Comparison of ENCODE assay signal across 29 cellular contexts in genomic region chr22:20192293-20192971, GRCh38. TPM values are rescaled to one million over a fixed set of nuclear protein-coding genes. Genes with fewer than 3 reads are reported as not detected.
A peak's percentile ranks its signal among the peaks of the same experiment; 100 is the strongest.
DNase-seq lines count a peak whose midpoint lies in the region; ATAC-seq, FAIRE-seq and TF ChIP-seq lines count a peak whose summit lies in the region.
"Had no signal": no experiment of that assay in that cellular context is flagged by ENCODE, and none has a peak within 500 bp of the region (broad histone marks: within the 10 kb centered on the region; RNA-seq: fewer than 3 reads in every experiment).

No MANE protein-coding gene starts in this region.

- no peak overlapping the region for H3K27ac ChIP-seq in A549
- H3K27ac ChIP-seq in BLaER1 treated with 17β-estradiol and CSF1 and Interleukin-3, amounts not matched to agents 10 nM and 100 nM, result peak overlapping the region in 1 of 11 experiments; percentile 23; a peak in 1 of 22 replicates
- no peak overlapping the region for H3K27ac ChIP-seq in K562 (ENCODE audit: extremely low read depth, low read depth, low read length)
- H3K27ac ChIP-seq in neuronal stem cell (replicated peaks; ENCODE audit: low read length), result no peak overlapping the region
- no peak overlapping the region for H3K27ac ChIP-seq in breast epithelium
- H3K27ac ChIP-seq: 22Rv1 had no signal

- FAIRE-seq in A549 (lab: Jason Lieb, UNC), result no peak
- no peak for FAIRE-seq in K562 (lab: Jason Lieb, UNC)
- FAIRE-seq: GM12891, GM19239 had no signal

- H3K4me2 ChIP-seq in A549 (no peak overlapping the region), K562 (ENCODE audit: insufficient read depth, low read length) (no peak overlapping the region), neuronal stem cell (ENCODE audit: insufficient read depth, low read length, poor library complexity, severe bottlenecking) (no peak overlapping the region)
- peak overlapping the region in 6 of 11 experiments; percentile 0 to 42 (median 32); a peak in 7 of 22 replicates for H3K4me2 ChIP-seq in BLaER1 treated with 17β-estradiol and CSF1 and Interleukin-3, amounts not matched to agents 10 nM and 100 nM

- H3K4ac ChIP-seq in neuronal stem cell (ENCODE audit: low read length), result no peak overlapping the region

- TF ChIP-seq RAD21 in A549 (conservative IDR thresholded peaks at IDR 0.05 in 1 of 2, IDR thresholded peaks at IDR 0.05 in 1 of 2), result no peak
- TF ChIP-seq RAD21 in K562 (CRISPR knock-in tag; conservative IDR thresholded peaks at IDR 0.05 in 1 of 2, IDR thresholded peaks at IDR 0.05 in 1 of 2), result no peak

- no peaks in the 10 kb centered on the region for H3K9me3 ChIP-seq in A549
- H3K9me3 ChIP-seq in BLaER1 treated with 17β-estradiol and CSF1 and Interleukin-3, amounts not matched to agents 10 nM and 100 nM (replicated peaks in 1 of 11), result no peaks in the 10 kb centered on the region
- H3K9me3 ChIP-seq in K562 (replicated peaks; ENCODE audit: control insufficient read depth, insufficient read depth, low read depth, low read length), result no peaks in the 10 kb centered on the region
- H3K9me3 ChIP-seq in neuronal stem cell (replicated peaks in 1 of 2; ENCODE audit: control insufficient read depth in 2 of 2, insufficient read depth in 1 of 2, low read depth in 1 of 2, low read length in 2 of 2), result no peaks in the 10 kb centered on the region
- H3K9me3 ChIP-seq in breast epithelium, result no peaks in the 10 kb centered on the region
- H3K9me3 ChIP-seq: BE2C had no signal

- TF ChIP-seq POLR2A in A549 (IDR thresholded peaks at IDR 0.05; ENCODE audit: low read length), result no peak
- TF ChIP-seq POLR2A in K562 (conservative IDR thresholded peaks at IDR 0.05), result no peak
- no peak for TF ChIP-seq POLR2A in breast epithelium (IDR thresholded peaks at IDR 0.05)

- H3K9me1 ChIP-seq in K562 (ENCODE audit: control insufficient read depth, insufficient read depth, low read length), result peaks cover 3% of the 10 kb centered on the region

- peak overlapping the region; percentile 20 for H2AK5ac ChIP-seq in neuronal stem cell (ENCODE audit: low read depth, low read length)

- H3K4me1 ChIP-seq in A549 (no peaks in the 10 kb centered on the region), K562 (replicated peaks in 1 of 2; ENCODE audit: control insufficient read depth in 2 of 2, insufficient read depth in 2 of 2, low read length in 2 of 2) (peaks cover 0 to 55% of the 10 kb centered on the region in 2 experiments; a peak in 2 of 5 replicates), neuronal stem cell (ENCODE audit: control insufficient read depth in 2 of 2, insufficient read depth in 1 of 2, low read depth in 1 of 2, low read length in 2 of 2) (peaks cover 2 to 5% of the 10 kb centered on the region in 2 donors), breast epithelium (no peaks in the 10 kb centered on the region)
- H3K4me1 ChIP-seq in BLaER1 treated with 17β-estradiol and CSF1 and Interleukin-3, amounts not matched to agents 10 nM and 100 nM, result peaks cover 9 to 81% (median 62%) of the 10 kb centered on the region in 10 experiments
- H3K4me1 ChIP-seq: BE2C had no signal

- TF ChIP-seq EP300 in A549 (IDR thresholded peaks at IDR 0.05) (no peak), K562 (IDR thresholded peaks at IDR 0.05; ENCODE audit: low read length) (no peak)

- no peaks in the 10 kb centered on the region for H3K36me3 ChIP-seq in BLaER1 treated with 17β-estradiol and CSF1 and Interleukin-3, amounts not matched to agents 10 nM and 100 nM
- H3K36me3 ChIP-seq in K562 (ENCODE audit: control insufficient read depth, insufficient read depth, low read length), result no peaks in the 10 kb centered on the region
- no peaks in the 10 kb centered on the region for H3K36me3 ChIP-seq in neuronal stem cell (replicated peaks in 1 of 2; ENCODE audit: control insufficient read depth in 2 of 2, insufficient read depth in 2 of 2, low read length in 2 of 2)
- no peaks in the 10 kb centered on the region for H3K36me3 ChIP-seq in breast epithelium
- H3K36me3 ChIP-seq: BE2C had no signal

- H3K4me3 ChIP-seq in A549 (no peak overlapping the region), K562 (no peak overlapping the region), neuronal stem cell (ENCODE audit: low read length in 2 of 2) (no peak overlapping the region), breast epithelium (no peak overlapping the region)
- no peak overlapping the region for H3K4me3 ChIP-seq in BLaER1 treated with 17β-estradiol and CSF1 and Interleukin-3, amounts not matched to agents 10 nM and 100 nM

- no peak for DNase-seq in A549 (ENCODE audit: low read depth in 1 of 2, low spot score in 1 of 2)
- DNase-seq in K562 (ENCODE audit: extremely low read depth in 1 of 4, low spot score in 3 of 4), result no peak
- DNase-seq in neuronal stem cell (ENCODE audit: low spot score), result no peak
- no peak for DNase-seq in activated effector memory CD4-positive, alpha-beta T cell treated with anti-CD3 and anti-CD28 coated beads, Interleukin-2, amount 50 U/mL, for 16 hours
- no peak for DNase-seq in breast epithelium (ENCODE audit: low spot score in 2 of 2)
- no peak for DNase-seq in GM03348 (ENCODE audit: low spot score)
- DNase-seq: ACHN; BE2C; C1 segment of cervical spinal cord; CD4-positive, alpha-beta memory T cell; CD4-positive, CD25-positive, alpha-beta regulatory T cell; CD8-positive, alpha-beta memory T cell; COR-L47; DMS 273 treated with DMSO at 0.1 percent for 48 hours; DMS153; DMS53; DMS79; DND-41; EL; GDM1 had no signal

- H3K79me1 ChIP-seq in neuronal stem cell (ENCODE audit: low read depth, low read length), result no peaks in the 10 kb centered on the region

- no peaks in the 10 kb centered on the region; a peak in 1 of 22 replicates for H4K20me1 ChIP-seq in BLaER1 treated with 17β-estradiol and CSF1 and Interleukin-3, amounts not matched to agents 10 nM and 100 nM
- H4K20me1 ChIP-seq in K562 (replicated peaks; ENCODE audit: control insufficient read depth, insufficient read depth, low read length), result peaks cover 29% of the 10 kb centered on the region

- H3K14ac ChIP-seq in neuronal stem cell (ENCODE audit: low read length), result no peak overlapping the region

- in situ Hi-C loops in K562 (cut with MboI), result no loop called here

- CTCF ChIA-PET in A549 (lab: Yijun Ruan, JAX), result interaction anchor here (1.4 kb wide), 1 partner anchor 20 kb away, joined by 4 read pairs; no protein-coding TSS in a partner anchor
- CTCF ChIA-PET in K562 (lab: Yijun Ruan, JAX; ENCODE audit: low intra/inter-chr PET ratio), result interaction anchor here (0.6 kb wide), 1 partner anchor 454 kb away, joined by 5 read pairs; no protein-coding TSS in a partner anchor

- no TSS peak for BruUV-seq in K562 (replicated peaks; lab: Mats Ljungman, UMichigan)

- H3K18ac ChIP-seq in neuronal stem cell (ENCODE audit: low read length), result peak overlapping the region; percentile 35

- H2BK15ac ChIP-seq in neuronal stem cell (ENCODE audit: low read length), result no peak overlapping the region

- H4K8ac ChIP-seq in neuronal stem cell (ENCODE audit: low read depth, low read length), result no peak overlapping the region

- no peak overlapping the region for H2BK5ac ChIP-seq in neuronal stem cell (ENCODE audit: low read length)

- peak overlapping the region in 3 of 11 experiments; percentile 23 to 32 (median 29); a peak in 1 of 22 replicates for H3K9ac ChIP-seq in BLaER1 treated with 17β-estradiol and CSF1 and Interleukin-3, amounts not matched to agents 10 nM and 100 nM
- H3K9ac ChIP-seq in K562 (ENCODE audit: insufficient read depth in 1 of 2, low read depth in 2 of 2, low read length in 2 of 2) (peak overlapping the region in 1 of 2 experiments; percentile 31; a peak in 2 of 4 replicates), neuronal stem cell (ENCODE audit: low read depth, low read length, poor library complexity) (no peak overlapping the region)

- ATAC-seq in A549 (no peak), K562 (no peak)

- no peak overlapping the region for H2BK12ac ChIP-seq in neuronal stem cell (ENCODE audit: low read length)

- TF ChIP-seq CTCF in A549 (IDR thresholded peaks at IDR 0.05) (no peak), K562 (IDR thresholded peaks at IDR 0.05 in 2 of 3, conservative IDR thresholded peaks at IDR 0.05 in 1 of 3; ENCODE audit: insufficient read depth in 2 of 3, low read depth in 1 of 3, low read length in 3 of 3) (no peak), breast epithelium (IDR thresholded peaks at IDR 0.05) (no peak)

- 92% methylated on average over 2 of the region's 10 CpGs for WGBS in A549 (ENCODE audit: missing lambda C conversion rate)
- 7% methylated on average over 10 of the region's 10 CpGs for WGBS in K562 (ENCODE audit: insufficient coverage, low coverage, missing lambda C conversion rate)
- WGBS in neuronal stem cell (ENCODE audit: extremely low coverage in 2 of 2, insufficient read length in 2 of 2, insufficient replicate concordance in 1 of 2), 2 donors, result no CpG with 5 or more reads among the region's 10 CpGs

- H2AFZ ChIP-seq in K562 (ENCODE audit: low read depth, low read length) (no peak overlapping the region), neuronal stem cell (ENCODE audit: low read length) (no peak overlapping the region)

- no peak overlapping the region for H4K91ac ChIP-seq in neuronal stem cell (ENCODE audit: low read depth, low read length, poor library complexity)

- H3K79me2 ChIP-seq in K562 (ENCODE audit: control insufficient read depth, insufficient read depth, low read length), result no peaks in the 10 kb centered on the region

- POLR2A ChIA-PET in A549 (lab: Yijun Ruan, JAX), result interaction anchor here (1.9 kb wide), 1 partner anchor 18 kb away, joined by 5 read pairs; no protein-coding TSS in a partner anchor
- POLR2A ChIA-PET in K562 (lab: Yijun Ruan, JAX), result interaction anchor here (0.6 to 1.6 kb wide), 9 partner anchors 9 to 840 kb away, joined by 3 to 5 read pairs (median 4); no protein-coding TSS in a partner anchor

- no peak overlapping the region for H2BK120ac ChIP-seq in neuronal stem cell (ENCODE audit: low read depth, low read length)

- intact Hi-C loops in K562 (cut with micrococcal nuclease) (loop anchor here (5.0 kb wide), 1 partner anchor 35 kb away; no protein-coding TSS in a partner anchor), breast epithelium (cut with DNase I; ENCODE audit: low total_unique reads) (no loop called here)

- H3K27me3 ChIP-seq in BLaER1 treated with 17β-estradiol and CSF1 and Interleukin-3, amounts not matched to agents 10 nM and 100 nM, result no peaks in the 10 kb centered on the region
- H3K27me3 ChIP-seq in K562 (ENCODE audit: control insufficient read depth in 2 of 2, insufficient read depth in 2 of 2, low read length in 2 of 2) (peaks cover 66 to 84% of the 10 kb centered on the region in 2 experiments), neuronal stem cell (ENCODE audit: control insufficient read depth in 3 of 3, insufficient read depth in 3 of 3, low read depth in 1 of 3, low read length in 3 of 3) (peaks cover 0 to 58% (median 0%) of the 10 kb centered on the region in 3 experiments), breast epithelium (no peaks in the 10 kb centered on the region)
- H3K27me3 ChIP-seq: BE2C had no signal

- H3K23ac ChIP-seq in neuronal stem cell (ENCODE audit: low read depth, low read length, poor library complexity), result no peak overlapping the region

RNA-seq across cellular contexts. Expression of gene CCDC188, which starts 41.6 kb away (rescaled TPM):
- polyA plus RNA-seq in A549 (2011; rRNA removed), result not detected in 2 replicates
- polyA plus RNA-seq in A549 (2012; cell fraction: cytosol; rRNA removed), result not detected in 2 replicates
- polyA plus RNA-seq in A549 (2012; cell fraction: nucleus; rRNA removed), result 0.05 TPM in 1 of 2 replicates, not detected in the other
- polyA plus RNA-seq in A549 (2017; fragmentation: RNase III; extraction: RNeasy Plus Mini Kit Qiagen cat#74134 plus additional on column Dnase treatment), result not detected in 3 replicates
- polyA minus RNA-seq in A549 (2011; rRNA and poly(A)+ RNA removed), result not detected in 2 replicates
- not detected in 2 replicates for total RNA-seq in K562 (2011; cell fraction: chromatin; rRNA removed; ENCODE audit: low replicate concordance)
- total RNA-seq in K562 (2011; cell fraction: nucleolus; rRNA removed), result not detected in 2 replicates
- not detected in 2 replicates for total RNA-seq in K562 (2011; cell fraction: nucleoplasm; rRNA removed)
- not detected in 2 replicates for total RNA-seq in K562 (2014; rRNA removed)
- not detected in 2 replicates for total RNA-seq in K562 (2014; rRNA removed; fragmentation: Illumina TruSeq; extraction: Trizol)
- not detected in 2 replicates for total RNA-seq in K562 (2015; rRNA removed; fragmentation: Illumina TruSeq; extraction: Trizol)
- not detected in 2 replicates for total RNA-seq in K562 (2021)
- not detected in 2 replicates for polyA plus RNA-seq in K562 (2011; rRNA removed)
- polyA plus RNA-seq in K562 (2011; cell fraction: cytosol; rRNA removed), result not detected in 2 replicates
- polyA plus RNA-seq in K562 (2011; cell fraction: nucleus; rRNA removed), result not detected in 2 replicates
- 0.26 TPM in 1 of 2 replicates, not detected in the other for polyA plus RNA-seq in K562 (2012)
- polyA plus RNA-seq in K562 (2014; fragmentation: Illumina TruSeq; extraction: Trizol), result not detected in 2 replicates
- polyA plus RNA-seq in K562 (2014; fragmentation: Nextera tagmentation; extraction: Ambion mirVana), result not detected
- not detected in 2 replicates for polyA plus RNA-seq in K562 (2014; rRNA removed)
- not detected in 2 replicates for polyA minus RNA-seq in K562 (2011; rRNA and poly(A)+ RNA removed)
- polyA minus RNA-seq in K562 (2011; cell fraction: cytosol; rRNA and poly(A)+ RNA removed), result not detected in 2 replicates
- not detected in 2 replicates for polyA minus RNA-seq in K562 (2011; cell fraction: nucleus; rRNA and poly(A)+ RNA removed)
- not detected for polyA plus RNA-seq in neuronal stem cell (2013, experiment 1 of 2)
- polyA plus RNA-seq in neuronal stem cell (2013, experiment 2 of 2), result not detected
- under 1 TPM in 1 of 3 donors, not detected in 2; 0.66 TPM for total RNA-seq in breast epithelium
- total RNA-seq: A172; A673; CD4-positive, alpha-beta memory T cell; CD8-positive, alpha-beta memory T cell; G401 had no signal
- polyA plus RNA-seq: AG04450; CD14-positive monocyte; CD4-positive, alpha-beta memory T cell; CD4-positive, CD25-positive, alpha-beta regulatory T cell; CD8-positive, alpha-beta memory T cell had no signal

Comparison
In these comparisons a context has a peak if more than half of its experiments do, and no peak if none do; other contexts are left out.
1. H3K4me2 ChIP-seq: peak in BLaER1 treated with 17β-estradiol and CSF1 and Interleukin-3, amounts not matched to agents 10 nM and 100 nM (6 of 11); none in A549 (single experiment), K562 (single experiment) and neuronal stem cell (single experiment).
2. Of the 35 proteins assayed by ChIP-seq in both K562 and A549: peak only in K562: none; only in A549: none; in both: ZFP36; in neither: 34.